ENCODE assay signal across 41 cellular contexts in genomic region chr1:89369331-89369730, GRCh38. TPM values are rescaled to one million over a fixed set of nuclear protein-coding genes. Genes with fewer than 3 reads are reported as not detected.
"Had no signal": no experiment of that assay in that cellular context is flagged by ENCODE, and none has a peak within 500 bp of the region (broad histone marks: within the 10 kb centered on the region; RNA-seq: fewer than 3 reads in every experiment).

No MANE protein-coding gene starts in this region.

- H3K4me3 Mint-ChIP-seq: activated naive CD4-positive, alpha-beta T cell treated with anti-CD3 and anti-CD28 coated beads for 36 hours; activated naive CD4-positive, alpha-beta T cell treated with anti-CD3 and anti-CD28 coated beads, Interleukin-2, amount 10 ng/mL, durations not matched to agents 7 days and 5 days; activated naive CD4-positive, alpha-beta T cell treated with anti-CD3 and anti-CD28 coated beads, Interleukin-2, amount 50 U/mL, for 24 hours; activated naive CD8-positive, alpha-beta T cell; activated naive CD8-positive, alpha-beta T cell treated with anti-CD3 and anti-CD28 coated beads for 36 hours; activated naive CD8-positive, alpha-beta T cell treated with anti-CD3 and anti-CD28 coated beads, Interleukin-2, amount 10 ng/mL, durations not matched to agents 7 days and 5 days; activated naive CD8-positive, alpha-beta T cell treated with anti-CD3 and anti-CD28 coated beads, Interleukin-2, amount 50 U/mL, for 24 hours; activated T-cell treated with anti-CD3 and anti-CD28 coated beads, Interleukin-2, amount 50 U/mL, for 24 hours; activated T-cell treated with anti-CD3 and anti-CD28 coated beads, Interleukin-2, amount 50 U/mL, for 72 hours; activated T-helper 1 cell treated with anti-CD3 and anti-CD28 coated beads, Interleukin-12 subunit alpha, Interleukin-12 subunit beta, Interleukin-2, Interleukin-4 antibody, amounts not matched to agents 30 ng/mL and 10 ng/mL and 1 ng/mL, durations not matched to agents 14 hours and 24 hours and 36 hours; activated T-helper 17 cell treated with anti-CD3 and anti-CD28 coated beads, Interleukin-2, amount 50 U/mL, for 72 hours; brain; central memory CD8-positive, alpha-beta T cell had no signal

- ATAC-seq: activated naive CD4-positive, alpha-beta T cell treated with anti-CD3 and anti-CD28 coated beads, Interleukin-2, amount 50 U/mL, for 72 hours; activated naive CD8-positive, alpha-beta T cell treated with anti-CD3 and anti-CD28 coated beads, Interleukin-2, amount 50 U/mL, for 24 hours; activated T-cell treated with anti-CD3 and anti-CD28 coated beads, Interleukin-2, amount 50 U/mL, for 72 hours; activated T-helper 17 cell treated with anti-CD3 and anti-CD28 coated beads, Interleukin-2, amount 50 U/mL, for 72 hours; body of pancreas had no signal

- H3K27me3 Mint-ChIP-seq: activated naive CD4-positive, alpha-beta T cell treated with anti-CD3 and anti-CD28 coated beads, Interleukin-2, amount 50 U/mL, for 24 hours; activated naive CD8-positive, alpha-beta T cell treated with anti-CD3 and anti-CD28 coated beads for 36 hours; activated naive CD8-positive, alpha-beta T cell treated with anti-CD3 and anti-CD28 coated beads, Interleukin-2, amount 10 ng/mL, durations not matched to agents 7 days and 5 days; activated naive CD8-positive, alpha-beta T cell treated with anti-CD3 and anti-CD28 coated beads, Interleukin-2, amount 50 U/mL, for 24 hours; activated T-cell treated with anti-CD3 and anti-CD28 coated beads, Interleukin-2, amount 50 U/mL, for 24 hours; activated T-helper 17 cell treated with anti-CD3 and anti-CD28 coated beads, Interleukin-2, amount 50 U/mL, for 72 hours; central memory CD8-positive, alpha-beta T cell had no signal

- FAIRE-seq: astrocyte, bronchial epithelial cell, colon had no signal

- H3K27ac Mint-ChIP-seq: activated naive CD4-positive, alpha-beta T cell treated with anti-CD3 and anti-CD28 coated beads for 36 hours; activated naive CD4-positive, alpha-beta T cell treated with anti-CD3 and anti-CD28 coated beads, Interleukin-2, amount 10 ng/mL, durations not matched to agents 7 days and 5 days; activated naive CD4-positive, alpha-beta T cell treated with anti-CD3 and anti-CD28 coated beads, Interleukin-2, amount 50 U/mL, for 24 hours; activated naive CD4-positive, alpha-beta T cell treated with anti-CD3 and anti-CD28 coated beads, Interleukin-2, amount 50 U/mL, for 72 hours; activated naive CD8-positive, alpha-beta T cell; activated naive CD8-positive, alpha-beta T cell treated with anti-CD3 and anti-CD28 coated beads for 36 hours; activated naive CD8-positive, alpha-beta T cell treated with anti-CD3 and anti-CD28 coated beads, Interleukin-2, amount 10 ng/mL, durations not matched to agents 7 days and 5 days; activated naive CD8-positive, alpha-beta T cell treated with anti-CD3 and anti-CD28 coated beads, Interleukin-2, amount 50 U/mL, for 24 hours; activated T-cell treated with anti-CD3 and anti-CD28 coated beads, Interleukin-2, amount 50 U/mL, for 24 hours; activated T-cell treated with anti-CD3 and anti-CD28 coated beads, Interleukin-2, amount 50 U/mL, for 72 hours; activated T-helper 1 cell treated with anti-CD3 and anti-CD28 coated beads, Interleukin-12 subunit alpha, Interleukin-12 subunit beta, Interleukin-2, Interleukin-4 antibody, amounts not matched to agents 30 ng/mL and 10 ng/mL and 1 ng/mL, durations not matched to agents 14 hours and 24 hours and 36 hours; activated T-helper 17 cell treated with anti-CD3 and anti-CD28 coated beads, Interleukin-2, amount 50 U/mL, for 72 hours; activated T-helper 2 cell treated with anti-CD3 and anti-CD28 coated beads, Interferon-gamma antibody, Interleukin-2, Interleukin-4, amounts not matched to agents 10 μg/mL and 5 μg/mL and 100 μg/mL, durations not matched to agents 14 hours and 24 hours and 36 hours; brain had no signal

- H3K27me3 ChIP-seq: adrenal gland, ascending aorta, body of pancreas, brain microvascular endothelial cell, breast epithelium, cardiac muscle cell had no signal

- H3K36me3 ChIP-seq: adrenal gland, ascending aorta, brain microvascular endothelial cell, breast epithelium, cardiac muscle cell had no signal

- H3K36me3 Mint-ChIP-seq: activated naive CD4-positive, alpha-beta T cell treated with anti-CD3 and anti-CD28 coated beads, Interleukin-2, amount 50 U/mL, for 24 hours; brain had no signal

- H3K27ac ChIP-seq: adrenal gland, ascending aorta, body of pancreas, brain microvascular endothelial cell, breast epithelium, cardiac muscle cell had no signal

- H3K4me1 ChIP-seq: adrenal gland, ascending aorta, body of pancreas, breast epithelium had no signal

- H3K4me1 Mint-ChIP-seq: activated naive CD8-positive, alpha-beta T cell treated with anti-CD3 and anti-CD28 coated beads for 36 hours; activated T-helper 17 cell treated with anti-CD3 and anti-CD28 coated beads, Interleukin-2, amount 50 U/mL, for 72 hours; central memory CD8-positive, alpha-beta T cell had no signal

- H3K9me3 ChIP-seq: adrenal gland, ascending aorta, body of pancreas, breast epithelium had no signal

- H3K9me3 Mint-ChIP-seq: activated naive CD4-positive, alpha-beta T cell treated with anti-CD3 and anti-CD28 coated beads, Interleukin-2, amount 50 U/mL, for 24 hours; central memory CD8-positive, alpha-beta T cell had no signal

- H3K4me3 ChIP-seq: adrenal gland, ascending aorta, body of pancreas, breast epithelium, cardiac muscle cell had no signal

- DNase-seq: activated effector memory CD4-positive, alpha-beta T cell treated with anti-CD3 and anti-CD28 coated beads, Interleukin-2, amount 50 U/mL, for 16 hours; activated effector memory CD4-positive, alpha-beta T cell treated with Interleukin-2 at 50 U/mL for 16 hours; activated gamma-delta T cell; activated gamma-delta T cell treated with Interleukin-2 at 50 U/mL for 16 hours; activated naive CD4-positive, alpha-beta T cell; activated naive CD4-positive, alpha-beta T cell treated with anti-CD3 and anti-CD28 coated beads for 36 hours; activated naive CD4-positive, alpha-beta T cell treated with anti-CD3 and anti-CD28 coated beads, Interleukin-2, amount 10 ng/mL, durations not matched to agents 7 days and 5 days; activated naive CD4-positive, alpha-beta T cell treated with anti-CD3 and anti-CD28 coated beads, Interleukin-2, amount 50 U/mL, for 16 hours; activated naive CD4-positive, alpha-beta T cell treated with Interleukin-2 at 50 U/mL for 16 hours; activated naive CD8-positive, alpha-beta T cell treated with anti-CD3 and anti-CD28 coated beads for 36 hours; activated naive CD8-positive, alpha-beta T cell treated with anti-CD3 and anti-CD28 coated beads, Interleukin-2, amount 10 ng/mL, durations not matched to agents 7 days and 5 days; activated naive CD8-positive, alpha-beta T cell treated with anti-CD3 and anti-CD28 coated beads, Interleukin-2, amount 50 U/mL, for 24 hours; activated T-cell treated with anti-CD3 and anti-CD28 coated beads, Interleukin-2, amount 50 U/mL, for 24 hours; activated T-cell treated with anti-CD3 and anti-CD28 coated beads, Interleukin-2, amount 50 U/mL, for 48 hours; activated T-cell treated with anti-CD3 and anti-CD28 coated beads, Interleukin-2, amount 50 U/mL, for 72 hours; adrenal gland; amniotic stem cell; amygdala; anterior cingulate cortex; aorta; body of pancreas; brain microvascular endothelial cell; caudate nucleus; central memory CD4-positive, alpha-beta T cell; cerebellar nuclear complex had no signal

RNA-seq across cellular contexts. Expression of gene GBP6, which starts 5.5 kb away (rescaled TPM):
- total RNA-seq: activated T-helper 2 cell treated with anti-CD3 and anti-CD28 coated beads, Interferon-gamma antibody, Interleukin-2, Interleukin-4, amounts not matched to agents 10 μg/mL and 5 μg/mL and 100 μg/mL, durations not matched to agents 14 hours and 24 hours and 36 hours; aorta; ascending aorta; body of pancreas; cardiac septum; chondrocyte had no signal
- polyA plus RNA-seq: cardiac muscle cell had no signal
